In genomic region chr3:72310028-72310987, GRCh38 we compare ENCODE assay signal across 8 cellular contexts.
DNase-seq lines count a peak whose midpoint lies in the region; ATAC-seq and TF ChIP-seq lines count a peak whose summit lies in the region.

No MANE protein-coding gene starts in this region.

- peak; percentile 89 for ATAC-seq in GM21367 (IDR thresholded peaks at IDR 0.05; ENCODE audit: unreplicated experiment)
- ATAC-seq in HG03558 (IDR thresholded peaks at IDR 0.05; ENCODE audit: extremely low read depth, unreplicated experiment), result peak; percentile 91

- DNase-seq in DMS 273 (lab: John Stamatoyannopoulos, UW; ENCODE audit: unreplicated experiment), result peak; percentile 57
- no peak for DNase-seq in DMS 273 treated with DMSO at 0.1 percent for 48 hours (lab: John Stamatoyannopoulos, UW)
- peak; percentile 26 to 46 for DNase-seq in SHP77 (lab: John Stamatoyannopoulos, UW)
- DNase-seq in dermis microvascular lymphatic vessel endothelial cell (ENCODE audit: low read depth in 2 of 2), result peak; percentile 60 to 96
- DNase-seq in nephron progenitor cell, result peak; percentile 42
- DNase-seq in SW 1271 (lab: John Stamatoyannopoulos, UW), result no peak

- peaks cover 64% of the 10 kb centered on the region for H3K4me1 Mint-ChIP-seq in nephron progenitor cell

- TF ChIP-seq CTCF in nephron progenitor cell (IDR thresholded peaks at IDR 0.05), result no peak

- H3K9me3 Mint-ChIP-seq in nephron progenitor cell, result no peaks in the 10 kb centered on the region

- H3K27me3 Mint-ChIP-seq in nephron progenitor cell (ENCODE audit: low read depth, poor library complexity), result peaks cover 12% of the 10 kb centered on the region

- peak overlapping the region; percentile 8 for H3K27ac Mint-ChIP-seq in nephron progenitor cell

- H3K36me3 Mint-ChIP-seq in nephron progenitor cell (ENCODE audit: low read depth), result no peaks in the 10 kb centered on the region

- H3K4me3 Mint-ChIP-seq in nephron progenitor cell, result peak overlapping the region; percentile 23

Comparison
In these comparisons a context has a peak if more than half of its experiments do, and no peak if none do; other contexts are left out.
1. DNase-seq: peak in DMS 273 (single experiment), SHP77 (2 of 2), dermis microvascular lymphatic vessel endothelial cell (2 of 2) and nephron progenitor cell (single experiment); none in DMS 273 treated with DMSO at 0.1 percent for 48 hours (single experiment) and SW 1271 (0 of 2).